12 cellular contexts compared by ENCODE assay signal in the genomic region with DNA sequence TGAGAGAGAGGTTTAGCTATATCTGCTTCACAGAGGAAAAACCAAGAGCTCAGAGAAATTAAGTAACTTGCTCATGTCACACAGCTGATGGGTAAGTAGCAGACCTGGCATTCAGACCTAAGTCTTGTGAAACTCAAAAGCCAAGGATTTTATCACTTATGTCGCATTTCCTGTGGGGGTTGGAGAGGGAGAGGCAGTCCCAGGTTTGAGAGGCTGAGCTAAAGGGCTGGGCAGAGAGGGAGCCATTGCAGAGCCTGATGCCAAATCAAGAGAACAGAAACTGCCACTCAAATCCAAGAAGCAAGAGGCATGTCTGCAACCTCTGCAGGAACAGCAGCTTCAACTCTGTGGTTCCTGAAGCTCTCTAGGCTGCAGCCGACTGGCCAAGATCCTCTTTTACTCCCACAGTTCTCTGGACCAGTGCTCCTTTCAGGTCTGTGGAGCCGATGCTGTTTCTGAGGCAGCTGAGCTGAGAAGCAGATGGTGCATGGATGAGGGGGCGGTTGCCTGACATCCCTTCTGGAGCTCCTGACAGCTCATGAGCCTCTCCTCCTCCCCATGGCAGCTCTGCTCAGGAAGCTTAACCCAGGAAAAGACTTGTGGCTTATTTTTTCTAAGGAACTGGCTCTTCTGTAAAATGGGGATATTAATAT. TPM values are rescaled to one million over a fixed set of nuclear protein-coding genes. Genes with fewer than 3 reads are reported as not detected.
DNase-seq lines count a peak whose midpoint lies in the region; TF ChIP-seq lines count a peak whose summit lies in the region.
"Had no signal": no experiment of that assay in that cellular context is flagged by ENCODE, and none has a peak within 500 bp of the region (broad histone marks: within the 10 kb centered on the region; RNA-seq: fewer than 3 reads in every experiment).

No MANE protein-coding gene starts in this region.

- DNase-seq in AG08395 (ENCODE audit: low spot score) (peak; percentile 41), NCI-H2171 (lab: John Stamatoyannopoulos, UW) (peak; percentile 51), cerebellar cortex (ENCODE audit: low spot score) (peak; percentile 92), kidney glomerular epithelial cell (lab: John Stamatoyannopoulos, UW) (peak; percentile 67), NCI-H1417 (lab: John Stamatoyannopoulos, UW) (no peak), NCI-H1436 (lab: John Stamatoyannopoulos, UW) (no peak), neural progenitor cell (ENCODE audit: low spot score) (no peak), ACHN (no peak)
- DNase-seq: activated CD4-positive, alpha-beta T cell treated with anti-CD3 and anti-CD28 coated beads, Interleukin-2, amount 50 U/mL, for 4 hours; BE2C had no signal

- no peaks in the 10 kb centered on the region for H3K27me3 ChIP-seq in neural progenitor cell
- H3K27me3 ChIP-seq: BE2C had no signal

- no peaks in the 10 kb centered on the region for H3K36me3 ChIP-seq in neural progenitor cell
- H3K36me3 ChIP-seq: BE2C had no signal

- no peak overlapping the region for H3K4me2 ChIP-seq in neural progenitor cell

- H3K9me3 Mint-ChIP-seq in neural progenitor cell = no peaks in the 10 kb centered on the region
- H3K9me3 Mint-ChIP-seq: mesothelial cell of epicardium had no signal

- no peaks in the 10 kb centered on the region for H3K9me3 ChIP-seq in neural progenitor cell (ENCODE audit: low read depth)
- H3K9me3 ChIP-seq: BE2C had no signal

- H3K27ac Mint-ChIP-seq in neural progenitor cell = no peak overlapping the region
- H3K27ac Mint-ChIP-seq: activated naive CD8-positive, alpha-beta T cell; mesothelial cell of epicardium had no signal

- H3K4me1 ChIP-seq in neural progenitor cell = peaks cover 10% of the 10 kb centered on the region
- H3K4me1 ChIP-seq: BE2C had no signal

- H3K27ac ChIP-seq in neural progenitor cell = no peak overlapping the region

- H3F3A ChIP-seq in neural progenitor cell (ENCODE audit: low read depth) = no peaks in the 10 kb centered on the region

- H3K4me1 Mint-ChIP-seq in neural progenitor cell = peaks cover 12% of the 10 kb centered on the region

- no peak overlapping the region for H3K9ac ChIP-seq in neural progenitor cell

- in situ Hi-C loops in ACHN (cut with HindIII; ENCODE audit: low pct_ligation_motif_present, low pct_unique_long_range_greater_than_20kb, low sequenced_read_pairs) = no loop called here

- H4K20me1 ChIP-seq in neural progenitor cell (ENCODE audit: low read depth) = no peaks in the 10 kb centered on the region

- H3K4me3 ChIP-seq in neural progenitor cell = no peak overlapping the region

- H3K36me3 Mint-ChIP-seq in neural progenitor cell = no peaks in the 10 kb centered on the region
- H3K36me3 Mint-ChIP-seq: activated naive CD8-positive, alpha-beta T cell; mesothelial cell of epicardium had no signal

- H3K27me3 Mint-ChIP-seq in neural progenitor cell (ENCODE audit: insufficient read depth, low read depth) = peaks cover 2% of the 10 kb centered on the region

- no peaks in the 10 kb centered on the region for H3K79me2 ChIP-seq in neural progenitor cell (ENCODE audit: low read depth)

- no peak for TF ChIP-seq CTCF in neural progenitor cell (IDR thresholded peaks at IDR 0.05)

- no peak overlapping the region for H3K4me3 Mint-ChIP-seq in neural progenitor cell
- H3K4me3 Mint-ChIP-seq: activated naive CD8-positive, alpha-beta T cell; mesothelial cell of epicardium had no signal

- no peak overlapping the region for H2AFZ ChIP-seq in neural progenitor cell (replicated peaks)

RNA-seq across cellular contexts. Expression of gene NAV2, which starts 47.6 kb away (rescaled TPM):
- 9.6 and 18.1 TPM in 2 replicates for total RNA-seq in neural progenitor cell (ENCODE audit: low replicate concordance)

Comparison
In these comparisons a context has a peak if more than half of its experiments do, and no peak if none do; other contexts are left out.
1. DNase-seq: peak in AG08395 (single experiment), NCI-H2171 (single experiment), cerebellar cortex (single experiment) and kidney glomerular epithelial cell (single experiment); none in NCI-H1417 (0 of 3), NCI-H1436 (single experiment), neural progenitor cell (single experiment) and ACHN (single experiment).